Comparison of ENCODE assay signal across 11 cellular contexts in genomic region chr20:63383556-63383955, GRCh38. TPM values are rescaled to one million over a fixed set of nuclear protein-coding genes. Genes with fewer than 3 reads are reported as not detected.
"Had no signal": no experiment of that assay in that cellular context is flagged by ENCODE, and none has a peak within 500 bp of the region (broad histone marks: within the 10 kb centered on the region; RNA-seq: fewer than 3 reads in every experiment).

No MANE protein-coding gene starts in this region.

- H3K27ac ChIP-seq: GM23248, HL-60 had no signal

- H3K36me3 ChIP-seq: HAP-1 had no signal

- H3K4me3 ChIP-seq: GM23248, HAP-1, K562 had no signal

- H2AFZ ChIP-seq: GM23248 had no signal

- H3K4me3 Mint-ChIP-seq: HFFc6 had no signal

- H3K9ac ChIP-seq: GM23248 had no signal

- H3K4me1 ChIP-seq: HAP-1 had no signal

- FAIRE-seq: K562 had no signal

- H3K27ac Mint-ChIP-seq: HFFc6 had no signal

- ATAC-seq: HCT116, K562 had no signal

- DNase-seq: GM23248, GOT3, H7, HFFc6, IMR-90 had no signal

RNA-seq across cellular contexts. Expression of gene CHRNA4, which starts 22.4 kb away (rescaled TPM):
- total RNA-seq: GM23248, H4, HFFc6, HT1080, IMR-90, K562 had no signal
- polyA plus RNA-seq: GM23248, IMR-90, K562 had no signal
